In genomic region chr6:35664945-35665344, GRCh38 we compare ENCODE assay signal across 23 cellular contexts. TPM values are rescaled to one million over a fixed set of nuclear protein-coding genes. Genes with fewer than 3 reads are reported as not detected.
DNase-seq lines count a peak whose midpoint lies in the region; ATAC-seq, FAIRE-seq and TF ChIP-seq lines count a peak whose summit lies in the region.
"Had no signal": no experiment of that assay in that cellular context is flagged by ENCODE, and none has a peak within 500 bp of the region (broad histone marks: within the 10 kb centered on the region; RNA-seq: fewer than 3 reads in every experiment).

No MANE protein-coding gene starts in this region.

- H3K4me3 Mint-ChIP-seq in CD4-positive, CD25-positive, alpha-beta regulatory T cell = no peak overlapping the region
- no peak overlapping the region for H3K4me3 Mint-ChIP-seq in CD8-positive, alpha-beta memory T cell

- H3K27me3 Mint-ChIP-seq in CD4-positive, CD25-positive, alpha-beta regulatory T cell = no peaks in the 10 kb centered on the region
- H3K27me3 Mint-ChIP-seq in CD8-positive, alpha-beta memory T cell = no peaks in the 10 kb centered on the region

- peak overlapping the region; percentile 65 for H3K4me3 ChIP-seq in CD4-positive, CD25-positive, alpha-beta regulatory T cell (ENCODE audit: low read depth, low read length)
- H3K4me3 ChIP-seq in SU-DHL-6 (ENCODE audit: insufficient read depth, low read length, poor library complexity, severe bottlenecking) (no peak overlapping the region), small intestine (ENCODE audit: low read depth in 1 of 2, low read length in 2 of 2) (no peak overlapping the region)
- no peak overlapping the region for H3K4me3 ChIP-seq in CD8-positive, alpha-beta memory T cell (ENCODE audit: low read length)
- H3K4me3 ChIP-seq: GM12878, Peyer's patch had no signal

- peak overlapping the region; percentile 17; the same call in 1 of the 2 replicates for H3K9ac ChIP-seq in SU-DHL-6 (ENCODE audit: low read length)

- peaks cover 15% of the 10 kb centered on the region for H4K20me1 ChIP-seq in SU-DHL-6 (ENCODE audit: low read depth, low read length)

- H2AFZ ChIP-seq in SU-DHL-6 (ENCODE audit: low read depth, low read length, severe bottlenecking) = no peak overlapping the region

- peaks cover 68% of the 10 kb centered on the region for H3K4me1 ChIP-seq in CD4-positive, CD25-positive, alpha-beta regulatory T cell (ENCODE audit: control insufficient read depth, insufficient read depth, low read length, poor library complexity, severe bottlenecking)
- H3K4me1 ChIP-seq in small intestine (ENCODE audit: control insufficient read depth in 2 of 2, insufficient read depth in 1 of 2, low read depth in 1 of 2, low read length in 1 of 2) = peaks cover 0 to 5% of the 10 kb centered on the region in 2 donors
- peaks cover 69% of the 10 kb centered on the region for H3K4me1 ChIP-seq in CD8-positive, alpha-beta memory T cell (ENCODE audit: insufficient read depth, low read length)

- no peak overlapping the region for H3K27ac ChIP-seq in CD4-positive, CD25-positive, alpha-beta regulatory T cell (ENCODE audit: insufficient read depth, low read length, poor library complexity, severe bottlenecking)
- H3K27ac ChIP-seq in SU-DHL-6 (ENCODE audit: low read depth, low read length) (no peak overlapping the region), small intestine (ENCODE audit: low read depth in 1 of 2, low read length in 1 of 2) (peak overlapping the region in 1 of 2 donors; percentile 11)
- H3K27ac ChIP-seq in CD8-positive, alpha-beta memory T cell (ENCODE audit: low read depth, low read length) = no peak overlapping the region
- H3K27ac ChIP-seq: C4-2B, HL-60, Peyer's patch had no signal

- H3K36me3 ChIP-seq in CD4-positive, CD25-positive, alpha-beta regulatory T cell (ENCODE audit: control insufficient read depth, insufficient read depth, low read length) = no peaks in the 10 kb centered on the region
- H3K36me3 ChIP-seq in SU-DHL-6 (ENCODE audit: low read length) = peaks cover 9% of the 10 kb centered on the region; the same call in 1 of the 2 replicates
- peaks cover 0 to 2% of the 10 kb centered on the region in 2 donors for H3K36me3 ChIP-seq in small intestine (ENCODE audit: control insufficient read depth in 2 of 2, insufficient read depth in 2 of 2, low read length in 2 of 2)
- no peaks in the 10 kb centered on the region for H3K36me3 ChIP-seq in CD8-positive, alpha-beta memory T cell (ENCODE audit: insufficient read depth, low read length)

- POLR2A ChIA-PET in CD8-positive, alpha-beta memory T cell (lab: Charles Lee) = no interaction called here

- no peaks in the 10 kb centered on the region for H3K9me3 ChIP-seq in CD4-positive, CD25-positive, alpha-beta regulatory T cell (ENCODE audit: control insufficient read depth in 2 of 2, low read length in 2 of 2)
- H3K9me3 ChIP-seq in SU-DHL-6 (ENCODE audit: insufficient read depth, low read length) = no peaks in the 10 kb centered on the region
- H3K9me3 ChIP-seq in small intestine (ENCODE audit: control insufficient read depth, low read depth) = no peaks in the 10 kb centered on the region
- H3K9me3 ChIP-seq in CD8-positive, alpha-beta memory T cell (ENCODE audit: low read length) = no peaks in the 10 kb centered on the region
- H3K9me3 ChIP-seq: Peyer's patch had no signal

- no peaks in the 10 kb centered on the region for H3K27me3 ChIP-seq in CD4-positive, CD25-positive, alpha-beta regulatory T cell (ENCODE audit: control insufficient read depth, insufficient read depth, low read length)
- H3K27me3 ChIP-seq in SU-DHL-6 (ENCODE audit: low read length) (no peaks in the 10 kb centered on the region), small intestine (ENCODE audit: control insufficient read depth in 2 of 2, insufficient read depth in 2 of 2, low read length in 2 of 2) (no peaks in the 10 kb centered on the region)
- no peaks in the 10 kb centered on the region for H3K27me3 ChIP-seq in CD8-positive, alpha-beta memory T cell (ENCODE audit: insufficient read depth, low read length, poor library complexity, severe bottlenecking)
- H3K27me3 ChIP-seq: Peyer's patch had no signal

- H3K36me3 Mint-ChIP-seq in CD4-positive, CD25-positive, alpha-beta regulatory T cell = no peaks in the 10 kb centered on the region
- peaks cover 0 to 2% (median 0%) of the 10 kb centered on the region in 3 donors for H3K36me3 Mint-ChIP-seq in CD8-positive, alpha-beta memory T cell

- FAIRE-seq in small intestine (lab: Jason Lieb, UNC) = no peak
- FAIRE-seq: A204.1, islet of Langerhans had no signal

- CTCF ChIA-PET in CD8-positive, alpha-beta memory T cell (lab: Charles Lee) = interaction anchor here (2.8 kb wide), 1 partner anchor 72 kb away, joined by 14 read pairs; the partner anchor contains the start of gene ARMC12

- H3K4me2 ChIP-seq in SU-DHL-6 (ENCODE audit: low read depth, low read length, poor library complexity, severe bottlenecking) = peak overlapping the region; percentile 52

- peak; percentile 30 to 50 for ATAC-seq in activated CD4-positive, CD25-positive, alpha-beta regulatory T cell treated with anti-CD3 and anti-CD28 coated beads, Interleukin-2, amount 50 U/mL, for 24 hours
- ATAC-seq in CD4-positive, CD25-positive, alpha-beta regulatory T cell (ENCODE audit: low read depth in 2 of 2) = no peak
- ATAC-seq in left lobe of liver = peak; percentile 27

- H3K4me1 Mint-ChIP-seq in CD4-positive, CD25-positive, alpha-beta regulatory T cell = peaks cover 8 to 42% (median 18%) of the 10 kb centered on the region in 4 donors
- peaks cover 25 to 45% (median 34%) of the 10 kb centered on the region in 3 donors for H3K4me1 Mint-ChIP-seq in CD8-positive, alpha-beta memory T cell

- WGBS in small intestine, 3 donors = 77 to 80% (median 80%) methylated on average over 3 of the region's 3 CpGs

- H3K27ac Mint-ChIP-seq in CD4-positive, CD25-positive, alpha-beta regulatory T cell = no peak overlapping the region
- H3K27ac Mint-ChIP-seq in CD8-positive, alpha-beta memory T cell = no peak overlapping the region
- H3K27ac Mint-ChIP-seq: activated T-helper 2 cell treated with anti-CD3 and anti-CD28 coated beads, Interferon-gamma antibody, Interleukin-2, Interleukin-4, amounts not matched to agents 10 μg/mL and 5 μg/mL and 100 μg/mL, durations not matched to agents 14 hours and 24 hours and 36 hours had no signal

- H3K9me3 Mint-ChIP-seq in CD4-positive, CD25-positive, alpha-beta regulatory T cell = no peaks in the 10 kb centered on the region
- H3K9me3 Mint-ChIP-seq in CD8-positive, alpha-beta memory T cell = no peaks in the 10 kb centered on the region
- H3K9me3 Mint-ChIP-seq: activated T-helper 2 cell treated with anti-CD3 and anti-CD28 coated beads, Interferon-gamma antibody, Interleukin-2, Interleukin-4, amounts not matched to agents 10 μg/mL and 5 μg/mL and 100 μg/mL, durations not matched to agents 14 hours and 24 hours and 36 hours had no signal

- H3K9me2 ChIP-seq in SU-DHL-6 (replicated peaks; ENCODE audit: insufficient read depth, low read length) = no peaks in the 10 kb centered on the region

- H3F3A ChIP-seq in SU-DHL-6 (ENCODE audit: insufficient read depth) = peaks cover 33% of the 10 kb centered on the region

- H3K79me2 ChIP-seq in SU-DHL-6 (ENCODE audit: insufficient read depth, low read length) = peaks cover 82% of the 10 kb centered on the region

- no peak for DNase-seq in activated CD4-positive, CD25-positive, alpha-beta regulatory T cell treated with anti-CD3 and anti-CD28 coated beads, Interleukin-2, amount 50 U/mL, for 72 hours
- DNase-seq in CD4-positive, CD25-positive, alpha-beta regulatory T cell = no peak
- DNase-seq in left lobe of liver (ENCODE audit: low spot score) = no peak
- no peak for DNase-seq in foreskin melanocyte
- DNase-seq in small intestine = no peak
- DNase-seq in CD8-positive, alpha-beta memory T cell = no peak
- DNase-seq: foreskin fibroblast; hippocampal formation; NCI-H187; NCI-H446 treated with DMSO at 0.1 percent for 48 hours; occipital lobe; Peyer's patch; retina; stimulated activated CD8-positive, alpha-beta memory T cell treated with anti-CD3 and anti-CD28 coated beads, Interleukin-4, amount 100 ng/mL, for 48 hours; substantia nigra had no signal

- TF ChIP-seq CTCF in SU-DHL-6 (IDR thresholded peaks at IDR 0.05; ENCODE audit: insufficient read depth, low read length, poor library complexity, severe bottlenecking) = no peak

RNA-seq across cellular contexts. Expression of gene FKBP5, which starts 23.8 kb away (rescaled TPM):
- 55.0 TPM for total RNA-seq in CD4-positive, CD25-positive, alpha-beta regulatory T cell
- polyA plus RNA-seq in CD4-positive, CD25-positive, alpha-beta regulatory T cell = 100 to 1,000 TPM in 2 of 4 donors, 10 to 100 TPM in 2; 27.5 to 157 (median 106) TPM
- total RNA-seq in left lobe of liver = 156 TPM
- polyA plus RNA-seq in small intestine = 100 to 1,000 TPM in 2 of 3 donors, 10 to 100 TPM in 1; 62.7 to 150 (median 115) TPM
- 10 to 100 TPM; 55.7 to 58.8 TPM for total RNA-seq in CD8-positive, alpha-beta memory T cell
- 192 TPM for polyA plus RNA-seq in CD8-positive, alpha-beta memory T cell

Comparison
In these comparisons a context has a peak if more than half of its experiments do, and no peak if none do; other contexts are left out.
1. ATAC-seq: peak in activated CD4-positive, CD25-positive, alpha-beta regulatory T cell treated with anti-CD3 and anti-CD28 coated beads, Interleukin-2, amount 50 U/mL, for 24 hours (2 of 2) and left lobe of liver (single experiment); none in CD4-positive, CD25-positive, alpha-beta regulatory T cell (0 of 2).